In genomic region chr2:46032161-46032813, GRCh38 we compare ENCODE assay signal across 13 cellular contexts.
A peak's percentile ranks its signal among the peaks of the same experiment; 100 is the strongest.
DNase-seq lines count a peak whose midpoint lies in the region; ATAC-seq and TF ChIP-seq lines count a peak whose summit lies in the region.
"Had no signal": no experiment of that assay in that cellular context is flagged by ENCODE, and none has a peak within 500 bp of the region (broad histone marks: within the 10 kb centered on the region; RNA-seq: fewer than 3 reads in every experiment).

No MANE protein-coding gene starts in this region.

- H3K27me3 ChIP-seq in esophagus squamous epithelium (no peaks in the 10 kb centered on the region), sigmoid colon (no peaks in the 10 kb centered on the region)
- H3K27me3 ChIP-seq: suprapubic skin had no signal

- intact Hi-C loops in esophagus squamous epithelium (cut with DNase I) (no loop called here), sigmoid colon (cut with DNase I) (no loop called here)

- DNase-seq in AG10803 (ENCODE audit: low read depth) (peak; percentile 47), GM04504 (ENCODE audit: low read depth) (peak; percentile 51), esophagus squamous epithelium (lab: John Stamatoyannopoulos, UW) (no peak), sigmoid colon (no peak), left lobe of liver (ENCODE audit: low spot score) (no peak)
- DNase-seq in activated naive CD4-positive, alpha-beta T cell (lab: John Stamatoyannopoulos, UW), result no peak
- DNase-seq in NK-92 treated with Interleukin-12 subunit alpha and Interleukin-12 subunit beta, amount 100 ng/mL, for 24 hours (lab: John Stamatoyannopoulos, UW), result no peak
- DNase-seq: activated CD4-positive, alpha-beta T cell treated with anti-CD3 and anti-CD28 coated beads, Interleukin-2, amount 50 U/mL, for 4 hours; HCEC 1CT; NCI-H1694; retina had no signal

- H3K9me3 ChIP-seq in esophagus squamous epithelium (no peaks in the 10 kb centered on the region), sigmoid colon (no peaks in the 10 kb centered on the region)
- H3K9me3 ChIP-seq: suprapubic skin had no signal

- TF ChIP-seq POLR2A in esophagus squamous epithelium (IDR thresholded peaks at IDR 0.05) (no peak), sigmoid colon (IDR thresholded peaks at IDR 0.05) (no peak)

- H3K36me3 ChIP-seq in esophagus squamous epithelium (no peaks in the 10 kb centered on the region), sigmoid colon (no peaks in the 10 kb centered on the region)
- H3K36me3 ChIP-seq: suprapubic skin had no signal

- ATAC-seq in left lobe of liver, result no peak

- H3K4me3 ChIP-seq in AG10803 (ENCODE audit: low read length) (no peak overlapping the region), esophagus squamous epithelium (no peak overlapping the region), sigmoid colon (no peak overlapping the region)
- H3K4me3 ChIP-seq: suprapubic skin had no signal

- H3K27ac ChIP-seq in esophagus squamous epithelium (peak overlapping the region in 3 of 4 donors; percentile 16 to 68 (median 65)), sigmoid colon (peak overlapping the region in 3 of 4 donors; percentile 15 to 33 (median 24))
- H3K27ac ChIP-seq: C4-2B, suprapubic skin had no signal

- TF ChIP-seq EP300 in sigmoid colon (IDR thresholded peaks at IDR 0.05), result no peak

- 42 to 55% methylated on average over 6 to 8 of the region's 8 CpGs for WGBS in esophagus squamous epithelium, 2 donors
- 80 to 84% methylated on average over 8 of the region's 8 CpGs for WGBS in sigmoid colon, 2 donors

- no peak for TF ChIP-seq CTCF in AG10803 (conservative IDR thresholded peaks at IDR 0.05; ENCODE audit: low read length)
- TF ChIP-seq CTCF in esophagus squamous epithelium (IDR thresholded peaks at IDR 0.05), result no peak
- TF ChIP-seq CTCF in sigmoid colon (IDR thresholded peaks at IDR 0.05), result no peak

- H3K4me1 ChIP-seq in esophagus squamous epithelium (peaks cover 10 to 50% (median 19%) of the 10 kb centered on the region in 3 donors), sigmoid colon (peaks cover 0 to 33% (median 22%) of the 10 kb centered on the region in 4 donors)

Comparison
In these comparisons a context has a peak if more than half of its experiments do, and no peak if none do; other contexts are left out.
1. DNase-seq: peak in AG10803 (single experiment) and GM04504 (single experiment); none in esophagus squamous epithelium (single experiment), sigmoid colon (single experiment), activated naive CD4-positive, alpha-beta T cell (0 of 4), left lobe of liver (single experiment) and NK-92 treated with Interleukin-12 subunit alpha and Interleukin-12 subunit beta, amount 100 ng/mL, for 24 hours (single experiment).